ENCODE assay signal across 16 cellular contexts in genomic region chr10:124993345-124993708, GRCh38. TPM values are rescaled to one million over a fixed set of nuclear protein-coding genes. Genes with fewer than 3 reads are reported as not detected.
DNase-seq lines count a peak whose midpoint lies in the region; TF ChIP-seq lines count a peak whose summit lies in the region.
"Had no signal": no experiment of that assay in that cellular context is flagged by ENCODE, and none has a peak within 500 bp of the region (broad histone marks: within the 10 kb centered on the region; RNA-seq: fewer than 3 reads in every experiment).

No MANE protein-coding gene starts in this region.

- H3K4me1 ChIP-seq in HEK293 (ENCODE audit: control insufficient read depth, insufficient read depth, low read length) (no peaks in the 10 kb centered on the region), suprapubic skin (peaks cover 11% of the 10 kb centered on the region), SJCRH30 (no peaks in the 10 kb centered on the region)

- peaks cover 16% of the 10 kb centered on the region for H3K9me3 Mint-ChIP-seq in glutamatergic neuron (ENCODE audit: unreplicated experiment)

- TF ChIP-seq POLR2A in suprapubic skin (IDR thresholded peaks at IDR 0.05) = no peak

- WGBS in suprapubic skin = 93% methylated on average over 4 of the region's 4 CpGs

- TF ChIP-seq CTCF in HEK293 (tag by site-specific recombination; IDR thresholded peaks at IDR 0.05) = no peak
- no peak for TF ChIP-seq CTCF in glutamatergic neuron (IDR thresholded peaks at IDR 0.05; ENCODE audit: partially characterized antibody, unreplicated experiment)
- TF ChIP-seq CTCF in suprapubic skin (IDR thresholded peaks at IDR 0.05) = no peak

- CTCF ChIA-PET in HEK293 (lab: Yijun Ruan, JAX) = interaction anchor here (0.6 to 2.6 kb wide), 8 partner anchors 11 to 350 kb away, joined by 3 to 18 read pairs (median 4); no protein-coding TSS in a partner anchor

- no peaks in the 10 kb centered on the region for H3K4me1 Mint-ChIP-seq in glutamatergic neuron (ENCODE audit: low read depth, unreplicated experiment)

- H3K36me3 ChIP-seq in HEK293 (ENCODE audit: control insufficient read depth in 2 of 2, insufficient read depth in 1 of 2, low read length in 2 of 2) (peaks cover 17 to 84% of the 10 kb centered on the region in 2 experiments), suprapubic skin (peaks cover 82% of the 10 kb centered on the region), SJCRH30 (peaks cover 41% of the 10 kb centered on the region)

- H3K27me3 ChIP-seq in suprapubic skin (no peaks in the 10 kb centered on the region), SJCRH30 (no peaks in the 10 kb centered on the region)

- POLR2A ChIA-PET in HEK293 (lab: Yijun Ruan, JAX) = interaction anchor here (1.3 kb wide), 1 partner anchor 76 kb away, joined by 4 read pairs; no protein-coding TSS in a partner anchor

- H3K4me3 ChIP-seq in HEK293 (ENCODE audit: low read depth, low read length) = no peak overlapping the region
- H3K4me3 ChIP-seq in suprapubic skin = no peak overlapping the region
- H3K4me3 ChIP-seq in SJCRH30 = no peak overlapping the region
- H3K4me3 ChIP-seq: GM12878, GM23248, K562 had no signal

- H3K27ac Mint-ChIP-seq in glutamatergic neuron (ENCODE audit: unreplicated experiment) = peak overlapping the region; percentile 77

- H3K9me3 ChIP-seq in HEK293 (ENCODE audit: control insufficient read depth, insufficient read depth, low read depth, low read length) (no peaks in the 10 kb centered on the region), suprapubic skin (no peaks in the 10 kb centered on the region), SJCRH30 (replicated peaks) (no peaks in the 10 kb centered on the region)

- no peak overlapping the region for H3K4me3 Mint-ChIP-seq in glutamatergic neuron (ENCODE audit: unreplicated experiment)

- H3K27ac ChIP-seq in HEK293 (ENCODE audit: extremely low read depth, low read depth, low read length) (no peak overlapping the region), angular gyrus (ENCODE audit: low read depth, low read length) (peak overlapping the region; percentile 34), suprapubic skin (peak overlapping the region; percentile 10), SJCRH30 (no peak overlapping the region)
- H3K27ac ChIP-seq: C4-2B, GM23248 had no signal

- H3K27me3 Mint-ChIP-seq in glutamatergic neuron (ENCODE audit: unreplicated experiment) = peaks cover 22% of the 10 kb centered on the region

- DNase-seq in glutamatergic neuron = no peak
- DNase-seq in suprapubic skin (ENCODE audit: low spot score in 2 of 2) = no peak
- DNase-seq in inferior parietal cortex (ENCODE audit: extremely low spot score) = no peak
- no peak for DNase-seq in SJCRH30
- DNase-seq in mesenteric fat pad (ENCODE audit: low spot score) = no peak
- DNase-seq: GDM1, GM23248, NCI-H1436, NCI-H2029 treated with DMSO at 0.1 percent for 48 hours, NCI-H2171 treated with DMSO at 0.1 percent for 48 hours, NCI-H748 treated with DMSO at 0.1 percent for 48 hours had no signal

- TF ChIP-seq EP300 in suprapubic skin (IDR thresholded peaks at IDR 0.05) = no peak

- no peaks in the 10 kb centered on the region for H3K36me3 Mint-ChIP-seq in glutamatergic neuron (ENCODE audit: unreplicated experiment)

TF ChIP-seq in HEK293, 187 proteins besides CTCF, POLR2A, EP300 and RAD21:
- TF ChIP-seq ZNF558 (tag by site-specific recombination; IDR thresholded peaks at IDR 0.05) (no peak), ZNF133 (tag by site-specific recombination; IDR thresholded peaks at IDR 0.05) (peak; percentile 97), ZNF610 (tag by site-specific recombination; IDR thresholded peaks at IDR 0.05; ENCODE audit: borderline replicate concordance) (no peak), ZNF747 (tag by site-specific recombination; IDR thresholded peaks at IDR 0.05) (no peak), ZIC2 (tag by site-specific recombination; IDR thresholded peaks at IDR 0.05) (no peak)
TF ChIP-seq in HEK293: peak in this region for 1.

RNA-seq across cellular contexts. Expression of gene ZRANB1, which starts 51.4 kb away (rescaled TPM):
- total RNA-seq in glutamatergic neuron (ENCODE audit: unreplicated experiment) (28.9 TPM), suprapubic skin (10 to 100 TPM; 21.2 to 37.9 (median 30.2) TPM), mesenteric fat pad (28.0 TPM)
- total RNA-seq in SJCRH30 (2014; rRNA removed; shearing (Covaris generic)) = 29.1 and 29.3 TPM in 2 replicates

Comparison
In these comparisons a context has a peak if more than half of its experiments do, and no peak if none do; other contexts are left out.
1. H3K27ac ChIP-seq: peak in angular gyrus (single experiment) and suprapubic skin (single experiment); none in HEK293 (single experiment) and SJCRH30 (single experiment).